In genomic region chr19:18939163-18939562, GRCh38 we compare ENCODE assay signal across 18 cellular contexts. TPM values are rescaled to one million over a fixed set of nuclear protein-coding genes. Genes with fewer than 3 reads are reported as not detected.
DNase-seq lines count a peak whose midpoint lies in the region; ATAC-seq, FAIRE-seq and TF ChIP-seq lines count a peak whose summit lies in the region.
"Had no signal": no experiment of that assay in that cellular context is flagged by ENCODE, and none has a peak within 500 bp of the region (broad histone marks: within the 10 kb centered on the region; RNA-seq: fewer than 3 reads in every experiment).

No MANE protein-coding gene starts in this region.

- intact Hi-C loops in spleen (cut with DNase I; ENCODE audit: low total_unique reads) = no loop called here

- H3K36me3 ChIP-seq in keratinocyte (ENCODE audit: control insufficient read depth in 2 of 2, extremely low read depth in 1 of 2, insufficient read depth in 2 of 2, low read length in 2 of 2) (peaks cover 14 to 26% of the 10 kb centered on the region in 2 experiments), spleen (peaks cover 0 to 45% (median 0%) of the 10 kb centered on the region in 6 donors)
- H3K36me3 ChIP-seq: adrenal gland, transverse colon had no signal

- dilution Hi-C loops in keratinocyte (cut with MboI; ENCODE audit: extremely low pct_ligation_motif_present, low sequenced_read_pairs) = no loop called here

- H3K9ac ChIP-seq in keratinocyte (ENCODE audit: control insufficient read depth, extremely low read depth, insufficient read depth, low read length) = no peak overlapping the region
- H3K9ac ChIP-seq: parathyroid adenoma had no signal

- peaks cover 5% of the 10 kb centered on the region for H4K20me1 ChIP-seq in keratinocyte (ENCODE audit: control insufficient read depth, extremely low read depth, insufficient read depth, low read length)

- H3K9me3 ChIP-seq in keratinocyte (ENCODE audit: control insufficient read depth, low read depth, low read length) (no peaks in the 10 kb centered on the region), spleen (no peaks in the 10 kb centered on the region)
- H3K9me3 ChIP-seq: adrenal gland, transverse colon had no signal

- WGBS in spleen, 5 donors = 69 to 91% (median 79%) methylated on average over 3 of the region's 3 CpGs

- H3K4me3 ChIP-seq in keratinocyte (ENCODE audit: control insufficient read depth in 2 of 3, extremely low read depth in 1 of 3, insufficient read depth in 2 of 3, low read depth in 1 of 3, low read length in 3 of 3) = peak overlapping the region; percentile 89 to 96 (median 95)
- peak overlapping the region in 6 of 8 donors; percentile 43 to 82 (median 57) for H3K4me3 ChIP-seq in spleen

- no peak overlapping the region for H3K27ac Mint-ChIP-seq in T-helper 2 cell treated with Interferon-gamma antibody and Interleukin-4, amounts not matched to agents 5 μg/mL and 100 μg/mL, for 36 hours
- no peak overlapping the region for H3K27ac Mint-ChIP-seq in activated naive CD8-positive, alpha-beta T cell treated with anti-CD3 and anti-CD28 coated beads, Interleukin-2, amount 50 U/mL, for 24 hours

- H3K36me3 Mint-ChIP-seq in T-helper 2 cell treated with Interferon-gamma antibody and Interleukin-4, amounts not matched to agents 5 μg/mL and 100 μg/mL, for 36 hours (ENCODE audit: low read depth) = no peaks in the 10 kb centered on the region
- no peaks in the 10 kb centered on the region for H3K36me3 Mint-ChIP-seq in activated naive CD8-positive, alpha-beta T cell treated with anti-CD3 and anti-CD28 coated beads, Interleukin-2, amount 50 U/mL, for 24 hours (ENCODE audit: low read depth)

- peaks cover 51% of the 10 kb centered on the region for H3K79me2 ChIP-seq in keratinocyte (ENCODE audit: control insufficient read depth, insufficient read depth, low read length)

- H3K9me1 ChIP-seq in keratinocyte (ENCODE audit: control insufficient read depth, extremely low read depth, insufficient read depth, low read length) = no peaks in the 10 kb centered on the region

- no peak for FAIRE-seq in keratinocyte (lab: Jason Lieb, UNC)
- FAIRE-seq: A204.1, G401.6, islet of Langerhans had no signal

- H3K27me3 ChIP-seq in keratinocyte (ENCODE audit: control insufficient read depth, extremely low read depth, insufficient read depth, low read length) = no peaks in the 10 kb centered on the region
- H3K27me3 ChIP-seq in spleen (replicated peaks in 1 of 7) = peaks cover 0 to 26% (median 5%) of the 10 kb centered on the region in 7 donors
- H3K27me3 ChIP-seq: adrenal gland had no signal

- TF ChIP-seq CTCF in keratinocyte (optimal IDR thresholded peaks at IDR 0.05 in 1 of 3, IDR thresholded peaks at IDR 0.05 in 1 of 3, conservative IDR thresholded peaks at IDR 0.05 in 1 of 3; ENCODE audit: extremely low read depth in 1 of 3, insufficient read depth in 2 of 3, low read length in 3 of 3) = no peak
- TF ChIP-seq CTCF in spleen (IDR thresholded peaks at IDR 0.05 in 8 of 11, conservative IDR thresholded peaks at IDR 0.05 in 3 of 11) = no peak

- H3K4me1 ChIP-seq in keratinocyte (ENCODE audit: control insufficient read depth, extremely low read depth, insufficient read depth, low read length) (peaks cover 19% of the 10 kb centered on the region), spleen (peaks cover 0 to 52% (median 26%) of the 10 kb centered on the region in 6 donors)

- peaks cover 45% of the 10 kb centered on the region for H3K27me3 Mint-ChIP-seq in T-helper 2 cell treated with Interferon-gamma antibody and Interleukin-4, amounts not matched to agents 5 μg/mL and 100 μg/mL, for 36 hours (ENCODE audit: low read depth)
- peaks cover 35% of the 10 kb centered on the region for H3K27me3 Mint-ChIP-seq in activated naive CD8-positive, alpha-beta T cell treated with anti-CD3 and anti-CD28 coated beads, Interleukin-2, amount 50 U/mL, for 24 hours

- H3K4me3 Mint-ChIP-seq in T-helper 2 cell treated with Interferon-gamma antibody and Interleukin-4, amounts not matched to agents 5 μg/mL and 100 μg/mL, for 36 hours = peak overlapping the region; percentile 30
- peak overlapping the region; percentile 52 for H3K4me3 Mint-ChIP-seq in activated naive CD8-positive, alpha-beta T cell treated with anti-CD3 and anti-CD28 coated beads, Interleukin-2, amount 50 U/mL, for 24 hours

- DNase-seq in T-helper 2 cell treated with Interferon-gamma antibody and Interleukin-4, amounts not matched to agents 5 μg/mL and 100 μg/mL, for 36 hours (ENCODE audit: low spot score) = no peak
- DNase-seq in T-helper 2 cell = no peak
- no peak for DNase-seq in activated naive CD8-positive, alpha-beta T cell treated with anti-CD3 and anti-CD28 coated beads, Interleukin-2, amount 50 U/mL, for 24 hours
- no peak for DNase-seq in keratinocyte (ENCODE audit: low read depth, low spot score)
- DNase-seq in spleen = no peak
- DNase-seq in NCI-H524 (lab: John Stamatoyannopoulos, UW) = no peak
- DNase-seq: activated CD4-positive, alpha-beta T cell treated with anti-CD3 and anti-CD28 coated beads, Interleukin-2, amount 50 U/mL, for 1 hour; erythroblast; KBM-7; Right ventricle myocardium superior had no signal

- no peaks in the 10 kb centered on the region for H3K9me3 Mint-ChIP-seq in T-helper 2 cell treated with Interferon-gamma antibody and Interleukin-4, amounts not matched to agents 5 μg/mL and 100 μg/mL, for 36 hours
- H3K9me3 Mint-ChIP-seq in activated naive CD8-positive, alpha-beta T cell treated with anti-CD3 and anti-CD28 coated beads, Interleukin-2, amount 50 U/mL, for 24 hours = no peaks in the 10 kb centered on the region

- H3K27ac ChIP-seq in keratinocyte (ENCODE audit: control insufficient read depth, insufficient read depth, low read length) (no peak overlapping the region), spleen (peak overlapping the region in 5 of 8 donors; percentile 72 to 89 (median 82))
- H3K27ac ChIP-seq: parathyroid adenoma had no signal

- no peak for ATAC-seq in activated naive CD8-positive, alpha-beta T cell treated with anti-CD3 and anti-CD28 coated beads, Interleukin-2, amount 50 U/mL, for 24 hours
- no peak for ATAC-seq in GM21423 (IDR thresholded peaks at IDR 0.05; ENCODE audit: unreplicated experiment)
- ATAC-seq in HG02588 (IDR thresholded peaks at IDR 0.05; ENCODE audit: unreplicated experiment) = no peak

- H3K4me1 Mint-ChIP-seq in T-helper 2 cell treated with Interferon-gamma antibody and Interleukin-4, amounts not matched to agents 5 μg/mL and 100 μg/mL, for 36 hours (ENCODE audit: low read depth) = peaks cover 4% of the 10 kb centered on the region
- peaks cover 5% of the 10 kb centered on the region for H3K4me1 Mint-ChIP-seq in activated naive CD8-positive, alpha-beta T cell treated with anti-CD3 and anti-CD28 coated beads, Interleukin-2, amount 50 U/mL, for 24 hours

- no peak overlapping the region for H2AFZ ChIP-seq in keratinocyte (ENCODE audit: control insufficient read depth, low read length)

- TF ChIP-seq POLR2A in spleen (IDR thresholded peaks at IDR 0.05) = no peak

- H3K4me2 ChIP-seq in keratinocyte (ENCODE audit: control insufficient read depth, extremely low read depth, insufficient read depth, low read depth, low read length) = peak overlapping the region; percentile 91

RNA-seq across cellular contexts. Expression of gene HOMER3, which starts 1.9 kb away (rescaled TPM):
- polyA plus RNA-seq in keratinocyte (97.2 to 188 TPM (median 119 TPM) in 3 replicates), spleen (100 to 1,000 TPM in 2 of 3 donors, 10 to 100 TPM in 1; 22.4 to 279 (median 148) TPM)
- 29.7 TPM for polyA plus RNA-seq in keratinocyte (2011; ENCODE audit: low read depth)
- polyA plus RNA-seq in keratinocyte (2011; cell fraction: cytosol; rRNA removed) = 83.7 and 126 TPM in 2 replicates
- polyA plus RNA-seq in keratinocyte (2011; cell fraction: nucleus; rRNA removed) = 75.0 and 98.0 TPM in 2 replicates
- 64.2 and 147 TPM in 2 replicates for polyA plus RNA-seq in keratinocyte (2012; ENCODE audit: low replicate concordance)
- 78.2 to 101 TPM (median 96.4 TPM) in 3 replicates for polyA minus RNA-seq in keratinocyte
- 92.9 TPM for polyA minus RNA-seq in keratinocyte (2011; cell fraction: cytosol; rRNA and poly(A)+ RNA removed)
- polyA minus RNA-seq in keratinocyte (2011; cell fraction: nucleus; rRNA and poly(A)+ RNA removed) = 25.5 and 34.7 TPM in 2 replicates
- 100 to 1,000 TPM in 2 of 7 donors, 10 to 100 TPM in 5; 23.0 to 197 (median 80.0) TPM for total RNA-seq in spleen

RNA-seq across cellular contexts. Expression of gene DDX49, which starts 19.6 kb away (rescaled TPM):
- polyA plus RNA-seq in keratinocyte (33.1 to 59.4 TPM (median 39.2 TPM) in 3 replicates), spleen (10 to 100 TPM; 37.4 to 48.0 (median 38.7) TPM)
- polyA plus RNA-seq in keratinocyte (2011; ENCODE audit: low read depth) = 26.9 TPM
- polyA plus RNA-seq in keratinocyte (2011; cell fraction: cytosol; rRNA removed) = 25.1 and 41.3 TPM in 2 replicates
- polyA plus RNA-seq in keratinocyte (2011; cell fraction: nucleus; rRNA removed) = 33.1 and 34.0 TPM in 2 replicates
- polyA plus RNA-seq in keratinocyte (2012; ENCODE audit: low replicate concordance) = 24.3 and 30.8 TPM in 2 replicates
- polyA minus RNA-seq in keratinocyte = 36.4 to 162 TPM (median 53.6 TPM) in 3 replicates
- 66.4 TPM for polyA minus RNA-seq in keratinocyte (2011; cell fraction: cytosol; rRNA and poly(A)+ RNA removed)
- polyA minus RNA-seq in keratinocyte (2011; cell fraction: nucleus; rRNA and poly(A)+ RNA removed) = 15.8 and 16.9 TPM in 2 replicates
- total RNA-seq in spleen = 10 to 100 TPM; 31.0 to 42.6 (median 34.8) TPM

RNA-seq across cellular contexts. Expression of gene COPE, which starts 20.0 kb away (rescaled TPM):
- polyA plus RNA-seq in keratinocyte (109 to 198 TPM (median 137 TPM) in 3 replicates), spleen (100 to 1,000 TPM; 164 to 248 (median 196) TPM)
- polyA plus RNA-seq in keratinocyte (2011; ENCODE audit: low read depth) = 51.6 TPM
- polyA plus RNA-seq in keratinocyte (2011; cell fraction: cytosol; rRNA removed) = 94.7 and 217 TPM in 2 replicates
- polyA plus RNA-seq in keratinocyte (2011; cell fraction: nucleus; rRNA removed) = 78.8 and 124 TPM in 2 replicates
- 125 and 165 TPM in 2 replicates for polyA plus RNA-seq in keratinocyte (2012; ENCODE audit: low replicate concordance)
- 83.4 to 139 TPM (median 121 TPM) in 3 replicates for polyA minus RNA-seq in keratinocyte
- 235 TPM for polyA minus RNA-seq in keratinocyte (2011; cell fraction: cytosol; rRNA and poly(A)+ RNA removed)
- 62.3 and 70.8 TPM in 2 replicates for polyA minus RNA-seq in keratinocyte (2011; cell fraction: nucleus; rRNA and poly(A)+ RNA removed)
- total RNA-seq in spleen = 100 to 1,000 TPM; 135 to 261 (median 158) TPM

RNA-seq across cellular contexts. Expression of gene CERS1, which starts 43.2 kb away (rescaled TPM):
- 0.09 to 0.23 TPM (median 0.14 TPM) in 3 replicates for polyA plus RNA-seq in keratinocyte
- polyA plus RNA-seq in keratinocyte (2011; ENCODE audit: low read depth) = 0.62 TPM
- polyA plus RNA-seq in keratinocyte (2011; cell fraction: cytosol; rRNA removed) = 0.12 and 0.32 TPM in 2 replicates
- 0.41 and 1.2 TPM in 2 replicates for polyA plus RNA-seq in keratinocyte (2011; cell fraction: nucleus; rRNA removed)
- polyA plus RNA-seq in keratinocyte (2012; ENCODE audit: low replicate concordance) = 0.21 and 0.75 TPM in 2 replicates
- 0.52 TPM in 1 of 3 replicates, not detected in the others for polyA minus RNA-seq in keratinocyte
- not detected for polyA minus RNA-seq in keratinocyte (2011; cell fraction: cytosol; rRNA and poly(A)+ RNA removed)
- polyA minus RNA-seq in keratinocyte (2011; cell fraction: nucleus; rRNA and poly(A)+ RNA removed) = 0.93 TPM in 1 of 2 replicates, not detected in the other
- total RNA-seq in spleen = under 1 TPM in 4 of 7 donors, not detected in 3; 0.16 to 0.50 (median 0.40) TPM
- under 1 TPM in 2 of 3 donors, not detected in 1; 0.06 to 0.45 TPM for polyA plus RNA-seq in spleen
- total RNA-seq: transverse colon had no signal
